In genomic region chr4:68316193-68316969, GRCh38 we compare ENCODE assay signal across 1 cellular context.
TF ChIP-seq lines count a peak whose summit lies in the region.

No MANE protein-coding gene starts in this region.

TF ChIP-seq in GM23338, 12 proteins besides CTCF, POLR2A, EP300 and RAD21:
- no peak for TF ChIP-seq ZNF462 (CRISPR knock-in tag; IDR thresholded peaks at IDR 0.05)
- TF ChIP-seq ETS1 (IDR thresholded peaks at IDR 0.05), result no peak
TF ChIP-seq in GM23338: peak in this region for 0.
